In genomic region chr19:35029737-35030256, GRCh38 we compare ENCODE assay signal across 8 cellular contexts. TPM values are rescaled to one million over a fixed set of nuclear protein-coding genes. Genes with fewer than 3 reads are reported as not detected.
DNase-seq lines count a peak whose midpoint lies in the region; ATAC-seq and TF ChIP-seq lines count a peak whose summit lies in the region.

No MANE protein-coding gene starts in this region.

- H3K27ac Mint-ChIP-seq in CD8-positive, alpha-beta memory T cell = no peak overlapping the region
- no peak overlapping the region for H3K27ac Mint-ChIP-seq in endodermal cell

- no peak overlapping the region for H3K4me3 ChIP-seq in CD8-positive, alpha-beta memory T cell (ENCODE audit: low read length)
- H3K4me3 ChIP-seq in OCI-LY3 (ENCODE audit: low read length) (peak overlapping the region; percentile 43), endodermal cell (ENCODE audit: low read length) (no peak overlapping the region), parathyroid adenoma (ENCODE audit: low read depth, low read length) (peak overlapping the region; percentile 27)

- TF ChIP-seq CTCF in OCI-LY3 (IDR thresholded peaks at IDR 0.05; ENCODE audit: low read depth, low read length) (no peak), endodermal cell (conservative IDR thresholded peaks at IDR 0.05) (no peak), parathyroid adenoma (IDR thresholded peaks at IDR 0.05) (no peak), GM10266 (IDR thresholded peaks at IDR 0.05; ENCODE audit: control insufficient read depth, insufficient read depth, low read depth, missing control alignments) (no peak)

- H3K4me1 Mint-ChIP-seq in CD8-positive, alpha-beta memory T cell = peaks cover 9 to 19% (median 12%) of the 10 kb centered on the region in 3 donors
- peaks cover 6% of the 10 kb centered on the region for H3K4me1 Mint-ChIP-seq in endodermal cell

- H3K36me3 ChIP-seq in CD8-positive, alpha-beta memory T cell (ENCODE audit: insufficient read depth, low read length) = no peaks in the 10 kb centered on the region
- H3K36me3 ChIP-seq in OCI-LY3 (replicated peaks; ENCODE audit: low read depth, low read length) (peaks cover 23% of the 10 kb centered on the region), endodermal cell (ENCODE audit: control insufficient read depth, insufficient read depth, low read length) (peaks cover 33% of the 10 kb centered on the region), parathyroid adenoma (ENCODE audit: control insufficient read depth, insufficient read depth, low read length) (no peaks in the 10 kb centered on the region)

- H4K20me1 ChIP-seq in OCI-LY3 (ENCODE audit: insufficient read depth, low read length) = peaks cover 12% of the 10 kb centered on the region; the same call in 1 of the 2 replicates

- POLR2A ChIA-PET in CD8-positive, alpha-beta memory T cell (lab: Charles Lee) = interaction anchor here (0.9 to 1.3 kb wide), 2 partner anchors 30 to 57 kb away, joined by 3 to 4 read pairs; partner anchors contain the start of gene GRAMD1A

- peaks cover 3% of the 10 kb centered on the region for H3K27me3 ChIP-seq in CD8-positive, alpha-beta memory T cell (ENCODE audit: insufficient read depth, low read length, poor library complexity, severe bottlenecking)
- 0 out of 2 replicates have a peak, but pooled peaks cover 5% of the 10 kb centered on the region for H3K27me3 ChIP-seq in OCI-LY3 (ENCODE audit: low read depth, low read length)
- peaks cover 38% of the 10 kb centered on the region for H3K27me3 ChIP-seq in endodermal cell (ENCODE audit: control insufficient read depth, insufficient read depth, low read length, poor library complexity, severe bottlenecking)
- no peaks in the 10 kb centered on the region for H3K27me3 ChIP-seq in parathyroid adenoma (ENCODE audit: control insufficient read depth, insufficient read depth, low read length)

- H3K4me2 ChIP-seq in OCI-LY3 (ENCODE audit: low read length) (peak overlapping the region; percentile 44), parathyroid adenoma (ENCODE audit: low read length) (peak overlapping the region; percentile 42)

- WGBS in endodermal cell (ENCODE audit: insufficient coverage in 1 of 2, insufficient read length in 1 of 2), 2 experiments = 26 to 43% methylated on average over 2 to 11 of the region's 11 CpGs

- no peak overlapping the region for H3K27ac ChIP-seq in CD8-positive, alpha-beta memory T cell (ENCODE audit: low read depth, low read length)
- no peak overlapping the region for H3K27ac ChIP-seq in OCI-LY3 (ENCODE audit: low read length)
- H3K27ac ChIP-seq in endodermal cell (ENCODE audit: low read depth, low read length) = no peak overlapping the region
- H3K27ac ChIP-seq in parathyroid adenoma = peak overlapping the region; percentile 56

- peaks cover 8 to 11% of the 10 kb centered on the region in 2 donors for H3K27me3 Mint-ChIP-seq in CD8-positive, alpha-beta memory T cell
- peaks cover 34% of the 10 kb centered on the region for H3K27me3 Mint-ChIP-seq in endodermal cell (ENCODE audit: insufficient read depth)

- H2AFZ ChIP-seq in OCI-LY3 (ENCODE audit: low read depth, low read length) = no peak overlapping the region
- peak overlapping the region; percentile 75 for H2AFZ ChIP-seq in parathyroid adenoma

- peaks cover 0 to 25% (median 2%) of the 10 kb centered on the region in 3 donors for H3K36me3 Mint-ChIP-seq in CD8-positive, alpha-beta memory T cell
- peaks cover 33% of the 10 kb centered on the region for H3K36me3 Mint-ChIP-seq in endodermal cell (ENCODE audit: low read depth)

- no peak for DNase-seq in CD8-positive, alpha-beta memory T cell
- peak; percentile 72 for DNase-seq in endodermal cell
- DNase-seq in NCI-H2196 treated with DMSO at 0.1 percent for 48 hours (lab: John Stamatoyannopoulos, UW; ENCODE audit: unreplicated experiment) = no peak
- DNase-seq in HUDEP-2 (lab: John Stamatoyannopoulos, UW; ENCODE audit: unreplicated experiment in 76 of 76) = no peak
- DNase-seq in GM10266 (ENCODE audit: extremely low spot score) = no peak

- no peaks in the 10 kb centered on the region for H3K9me3 ChIP-seq in CD8-positive, alpha-beta memory T cell (ENCODE audit: low read length)
- H3K9me3 ChIP-seq in OCI-LY3 (ENCODE audit: insufficient read depth, low read length) (no peaks in the 10 kb centered on the region), endodermal cell (ENCODE audit: control insufficient read depth, low read length) (no peaks in the 10 kb centered on the region), parathyroid adenoma (ENCODE audit: control insufficient read depth, low read length) (no peaks in the 10 kb centered on the region)

- H3K4me3 Mint-ChIP-seq in CD8-positive, alpha-beta memory T cell = peak overlapping the region in 6 of 7 donors; percentile 25 to 79 (median 52)
- peak overlapping the region; percentile 37 for H3K4me3 Mint-ChIP-seq in endodermal cell

- no peak for ATAC-seq in HG03469 (IDR thresholded peaks at IDR 0.05; ENCODE audit: unreplicated experiment)

- no peaks in the 10 kb centered on the region for H3K9me3 Mint-ChIP-seq in CD8-positive, alpha-beta memory T cell
- H3K9me3 Mint-ChIP-seq in endodermal cell = no peaks in the 10 kb centered on the region

- H3K4me1 ChIP-seq in CD8-positive, alpha-beta memory T cell (ENCODE audit: insufficient read depth, low read length) = peaks cover 6% of the 10 kb centered on the region
- no peaks in the 10 kb centered on the region for H3K4me1 ChIP-seq in OCI-LY3 (ENCODE audit: low read length)
- H3K4me1 ChIP-seq in endodermal cell (ENCODE audit: control insufficient read depth, insufficient read depth, low read length) = no peaks in the 10 kb centered on the region
- peaks cover 9% of the 10 kb centered on the region for H3K4me1 ChIP-seq in parathyroid adenoma

- CTCF ChIA-PET in CD8-positive, alpha-beta memory T cell (lab: Charles Lee) = no interaction called here

- H3K79me2 ChIP-seq in OCI-LY3 (ENCODE audit: low read length) (no peaks in the 10 kb centered on the region), parathyroid adenoma (peaks cover 13% of the 10 kb centered on the region)

- H3K9ac ChIP-seq in OCI-LY3 (ENCODE audit: low read length) = no peak overlapping the region
- H3K9ac ChIP-seq in endodermal cell (ENCODE audit: extremely low read depth, low read length, poor library complexity, severe bottlenecking) = no peak overlapping the region
- H3K9ac ChIP-seq in parathyroid adenoma = no peak overlapping the region

RNA-seq across cellular contexts. Expression of gene SCN1B, which starts 0.5 kb away (rescaled TPM):
- total RNA-seq in CD8-positive, alpha-beta memory T cell = 1 to 10 TPM; 1.1 to 1.9 TPM
- polyA plus RNA-seq in CD8-positive, alpha-beta memory T cell = 1.3 TPM
- 1 to 10 TPM; 1.4 to 1.5 TPM for total RNA-seq in endodermal cell
- polyA plus RNA-seq in endodermal cell (2013, experiment 1 of 2) = 1.7 TPM
- 2.5 TPM for polyA plus RNA-seq in endodermal cell (2013, experiment 2 of 2)

RNA-seq across cellular contexts. Expression of gene HPN, which starts 11.7 kb away (rescaled TPM):
- total RNA-seq in CD8-positive, alpha-beta memory T cell = not detected
- polyA plus RNA-seq in CD8-positive, alpha-beta memory T cell = 0.53 TPM
- total RNA-seq in endodermal cell = 10 to 100 TPM; 29.0 to 49.6 TPM
- polyA plus RNA-seq in endodermal cell (2013, experiment 1 of 2) = 2.7 TPM
- polyA plus RNA-seq in endodermal cell (2013, experiment 2 of 2) = 2.8 TPM

RNA-seq across cellular contexts. Expression of gene GRAMD1A, which starts 29.7 kb away (rescaled TPM):
- total RNA-seq in CD8-positive, alpha-beta memory T cell = 100 to 1,000 TPM; 205 to 218 TPM
- 51.4 TPM for polyA plus RNA-seq in CD8-positive, alpha-beta memory T cell
- 100 to 1,000 TPM; 115 to 137 TPM for total RNA-seq in endodermal cell
- polyA plus RNA-seq in endodermal cell (2013, experiment 1 of 2) = 101 TPM
- polyA plus RNA-seq in endodermal cell (2013, experiment 2 of 2) = 87.3 TPM

Comparison
In these comparisons a context has a peak if more than half of its experiments do, and no peak if none do; other contexts are left out.
1. H3K4me3 ChIP-seq: peak in OCI-LY3 (single experiment) and parathyroid adenoma (single experiment); none in CD8-positive, alpha-beta memory T cell (single experiment) and endodermal cell (single experiment).
2. RNA of gene HPN, which starts 11.7 kb away (total RNA-seq): 29.0 to 49.6 TPM in endodermal cell; not detected in CD8-positive, alpha-beta memory T cell; every median in the first group is over 10 times any median in the second.